In the genomic region with DNA sequence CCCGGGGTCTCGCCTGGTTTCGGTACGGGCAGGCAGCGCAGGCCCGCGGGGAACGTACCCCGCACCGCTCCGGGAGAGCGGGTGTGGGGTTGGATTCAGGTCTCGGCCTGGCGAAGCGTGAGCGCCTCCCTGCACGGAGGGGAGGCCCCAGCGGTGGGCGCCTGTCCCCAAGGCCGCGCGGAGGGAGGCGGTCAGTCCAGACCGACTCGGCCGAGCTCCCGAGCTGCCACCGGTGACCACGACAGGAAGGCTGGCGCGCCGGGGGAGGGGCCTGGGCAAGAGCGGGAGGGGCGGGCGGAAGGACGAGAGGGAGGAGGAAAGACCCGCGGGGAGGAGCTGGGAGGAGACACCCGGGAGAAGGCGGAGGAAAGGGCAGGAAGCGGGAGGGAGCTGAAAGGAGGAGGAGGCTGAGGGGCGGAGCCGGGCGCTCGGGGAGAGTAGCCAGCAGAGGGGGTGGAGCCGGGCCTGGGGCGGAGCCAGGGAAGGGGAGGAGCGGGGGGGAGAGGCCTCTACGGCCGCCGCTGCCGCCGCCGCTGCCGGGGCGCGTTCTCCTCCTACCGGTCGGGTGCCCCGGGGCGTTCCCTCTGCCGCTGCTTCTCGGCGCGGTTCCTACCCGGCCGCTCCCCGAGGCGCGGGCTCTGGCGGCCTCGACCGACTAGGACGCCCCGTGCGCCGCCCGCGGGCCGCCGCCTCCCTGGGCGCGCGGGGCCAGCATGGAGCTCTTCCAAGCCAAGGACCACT, we compare ENCODE assay signal across 9 cellular contexts. TPM values are rescaled to one million over a fixed set of nuclear protein-coding genes. Genes with fewer than 3 reads are reported as not detected.
DNase-seq lines count a peak whose midpoint lies in the region; ATAC-seq, FAIRE-seq and TF ChIP-seq lines count a peak whose summit lies in the region.
"Had no signal": no experiment of that assay in that cellular context is flagged by ENCODE, and none has a peak within 500 bp of the region (broad histone marks: within the 10 kb centered on the region; RNA-seq: fewer than 3 reads in every experiment).

Gene INPP5F, plus strand, starts transcription at position 501 of the 741 bp plus-strand sequence. Its CDS starts 213 bp downstream, at position 714.

- peak; percentile 15 for TF ChIP-seq CTCF in AG09319 (IDR thresholded peaks at IDR 0.05; ENCODE audit: low read depth, low read length)
- peak; percentile 17 for TF ChIP-seq CTCF in kidney (IDR thresholded peaks at IDR 0.05; ENCODE audit: borderline replicate concordance, extremely low read depth, insufficient read depth)

- peak; percentile 11 for FAIRE-seq in kidney (lab: Jason Lieb, UNC)
- FAIRE-seq: colon had no signal

- intact Hi-C loops in kidney (cut with DNase I): no loop called here

- ATAC-seq in GM19025 (IDR thresholded peaks at IDR 0.05; ENCODE audit: low read depth, unreplicated experiment) (peak; percentile 88), HG03354 (IDR thresholded peaks at IDR 0.05; ENCODE audit: poor library complexity, severe bottlenecking, unreplicated experiment) (peak; percentile 90)

- peak within 1 kb of the TSS; percentile 66 to 71 for H3K4me3 ChIP-seq in kidney (ENCODE audit: low read length in 2 of 2)

- H3K27ac ChIP-seq in kidney (ENCODE audit: low read depth in 2 of 2, low read length in 2 of 2): peak within 1 kb of the TSS; percentile 89 to 94

- H3K4me1 ChIP-seq in kidney (ENCODE audit: control insufficient read depth in 1 of 2, insufficient read depth in 1 of 2, low read depth in 1 of 2, low read length in 2 of 2): peaks cover 14 to 21% of the 10 kb centered on the region in 2 donors

- H3K36me3 ChIP-seq in kidney (ENCODE audit: control insufficient read depth in 1 of 2, insufficient read depth in 2 of 2, low read length in 2 of 2): no peaks in the 10 kb centered on the region

- peak within 1 kb of the TSS; percentile 46 to 85 for H3K9ac ChIP-seq in kidney (ENCODE audit: low read length in 2 of 2)

- DNase-seq in AG09319 (ENCODE audit: extremely low read depth, low read depth) (peak; percentile 96), NCI-H446 (lab: John Stamatoyannopoulos, UW) (peak; percentile 91 to 93), cerebellar nuclear complex (lab: John Stamatoyannopoulos, UW) (peak; percentile 95 to 97), kidney (peak; percentile 100)
- peak; percentile 100 for DNase-seq in activated CD4-positive, CD25-positive, alpha-beta regulatory T cell treated with anti-CD3 and anti-CD28 coated beads, Interleukin-2, amount 50 U/mL, for 72 hours
- DNase-seq in stimulated activated CD4-positive, alpha-beta T cell treated with anti-CD3 and anti-CD28 coated beads, Interleukin-15, amount 100 ng/mL, for 24 hours: peak; percentile 100

- no peaks in the 10 kb centered on the region for H3K9me3 ChIP-seq in kidney (ENCODE audit: control insufficient read depth in 1 of 2, low read length in 2 of 2)

RNA-seq across cellular contexts. Expression of gene INPP5F, which starts in this region (rescaled TPM):
- total RNA-seq in kidney: 17.5 TPM
- polyA plus RNA-seq in kidney (ENCODE audit: insufficient read depth, low read depth, low replicate concordance): 16.4 TPM

Comparison
In these comparisons a context has a peak if more than half of its experiments do, and no peak if none do; other contexts are left out.
1. Peak in every context shown above with its lines: DNase-seq, ATAC-seq, H3K4me3 ChIP-seq and H3K27ac ChIP-seq.